In genomic region chr1:205016584-205016983, GRCh38 we compare ENCODE assay signal across 24 cellular contexts. TPM values are rescaled to one million over a fixed set of nuclear protein-coding genes. Genes with fewer than 3 reads are reported as not detected.
DNase-seq lines count a peak whose midpoint lies in the region; ATAC-seq, FAIRE-seq and TF ChIP-seq lines count a peak whose summit lies in the region.
"Had no signal": no experiment of that assay in that cellular context is flagged by ENCODE, and none has a peak within 500 bp of the region (broad histone marks: within the 10 kb centered on the region; RNA-seq: fewer than 3 reads in every experiment).

No MANE protein-coding gene starts in this region.

- no peaks in the 10 kb centered on the region for H3K79me2 ChIP-seq in H1 (ENCODE audit: control insufficient read depth in 1 of 2, insufficient read depth in 2 of 2, low read length in 2 of 2)

- no peak overlapping the region for H4K5ac ChIP-seq in H1 (ENCODE audit: insufficient read length, low read depth, low read length)

- peaks cover 43% of the 10 kb centered on the region for H3K27me3 Mint-ChIP-seq in chondrocyte (ENCODE audit: low read depth)
- peaks cover 17% of the 10 kb centered on the region for H3K27me3 Mint-ChIP-seq in progenitor cell of endocrine pancreas

- no peak overlapping the region for H3K14ac ChIP-seq in H1 (ENCODE audit: insufficient read length)

- H4K20me1 ChIP-seq in H1 (replicated peaks in 1 of 2; ENCODE audit: control insufficient read depth in 1 of 2, insufficient read depth in 2 of 2, low read length in 2 of 2) = no peaks in the 10 kb centered on the region

- H3K4me1 Mint-ChIP-seq in chondrocyte (ENCODE audit: low read depth) = peaks cover 7% of the 10 kb centered on the region
- H3K4me1 Mint-ChIP-seq in progenitor cell of endocrine pancreas (ENCODE audit: low read depth) = peaks cover 13% of the 10 kb centered on the region
- H3K4me1 Mint-ChIP-seq: CD4-positive, alpha-beta memory T cell had no signal

- H3K36me3 Mint-ChIP-seq in chondrocyte (ENCODE audit: low read depth) (no peaks in the 10 kb centered on the region), progenitor cell of endocrine pancreas (ENCODE audit: insufficient read depth) (no peaks in the 10 kb centered on the region)
- H3K36me3 Mint-ChIP-seq: CD4-positive, alpha-beta memory T cell had no signal

- no peak overlapping the region for H3K4me3 Mint-ChIP-seq in chondrocyte (ENCODE audit: unreplicated experiment)
- H3K4me3 Mint-ChIP-seq in progenitor cell of endocrine pancreas (ENCODE audit: low read depth) = no peak overlapping the region
- H3K4me3 Mint-ChIP-seq: CD4-positive, alpha-beta memory T cell; GM23338; HFFc6 had no signal

- H3K36me3 ChIP-seq in H1 (ENCODE audit: control insufficient read depth in 2 of 4, insufficient read depth in 4 of 4, low read length in 3 of 4) (no peaks in the 10 kb centered on the region), esophagus muscularis mucosa (peaks cover 0 to 45% (median 22%) of the 10 kb centered on the region in 4 donors)
- H3K36me3 ChIP-seq: HAP-1 had no signal

- CTCF ChIA-PET in H1 (lab: Charles Lee; ENCODE audit: partially characterized antibody) = interaction anchor here (5.1 to 33.2 kb wide), 3 partner anchors 12 to 40 kb away, joined by 16 to 531 read pairs (median 92); no protein-coding TSS in a partner anchor

- H2BK12ac ChIP-seq in H1 (ENCODE audit: low read depth, low read length) = peak overlapping the region; percentile 12; the same call in 1 of the 2 replicates

- intact Hi-C loops in esophagus muscularis mucosa (cut with DNase I) = no loop called here

- no peak overlapping the region for H2AK5ac ChIP-seq in H1 (ENCODE audit: low read depth, low read length)

- 0 out of 2 replicates have a peak, but pooled peaks cover 2% of the 10 kb centered on the region for H3K79me1 ChIP-seq in H1 (ENCODE audit: low read depth, low read length)

- ATAC-seq in GM19351 (IDR thresholded peaks at IDR 0.05; ENCODE audit: unreplicated experiment) (no peak), HG02885 (IDR thresholded peaks at IDR 0.05; ENCODE audit: poor library complexity, unreplicated experiment) (no peak)
- ATAC-seq: GM23338 had no signal

- TF ChIP-seq EP300 in H1 (IDR thresholded peaks at IDR 0.05; ENCODE audit: borderline replicate concordance in 1 of 2, low read depth in 2 of 2, low read length in 2 of 2) = no peak
- no peak for TF ChIP-seq EP300 in esophagus muscularis mucosa (IDR thresholded peaks at IDR 0.05)

- H3K9me3 Mint-ChIP-seq in chondrocyte (ENCODE audit: low read depth) (no peaks in the 10 kb centered on the region), progenitor cell of endocrine pancreas (ENCODE audit: low read depth) (no peaks in the 10 kb centered on the region)
- H3K9me3 Mint-ChIP-seq: CD4-positive, alpha-beta memory T cell; GM23338; HFFc6 had no signal

- TF ChIP-seq RAD21 in H1 (IDR thresholded peaks at IDR 0.05 in 1 of 2, conservative IDR thresholded peaks at IDR 0.05 in 1 of 2; ENCODE audit: low read depth in 2 of 2, low read length in 2 of 2) = no peak

- H2BK20ac ChIP-seq in H1 (ENCODE audit: low read length) = no peak overlapping the region

- H2AFZ ChIP-seq in H1 (ENCODE audit: low read length) = no peak overlapping the region
- H2AFZ ChIP-seq: GM23338 had no signal

- TF ChIP-seq CTCF in chondrocyte (IDR thresholded peaks at IDR 0.05) = no peak
- no peak for TF ChIP-seq CTCF in H1 (IDR thresholded peaks at IDR 0.05; ENCODE audit: control extremely low read depth in 1 of 3, insufficient read depth in 1 of 3, low read depth in 1 of 3, low read length in 3 of 3)
- TF ChIP-seq CTCF in progenitor cell of endocrine pancreas (IDR thresholded peaks at IDR 0.05; ENCODE audit: unreplicated experiment) = no peak
- no peak for TF ChIP-seq CTCF in esophagus muscularis mucosa (IDR thresholded peaks at IDR 0.05)

- no peak overlapping the region for H3K27ac ChIP-seq in H1 (ENCODE audit: low read depth, low read length)
- no peak overlapping the region for H3K27ac ChIP-seq in esophagus muscularis mucosa (replicated peaks in 1 of 4)

- H3K4ac ChIP-seq in H1 (replicated peaks; ENCODE audit: insufficient read length, low read depth, low read length) = no peak overlapping the region

- H3K23me2 ChIP-seq in H1 (ENCODE audit: low read depth, low read length) = no peaks in the 10 kb centered on the region

- no peaks in the 10 kb centered on the region; a peak in 1 of 7 replicates for H3K27me3 ChIP-seq in H1 (replicated peaks in 1 of 4; ENCODE audit: control insufficient read depth in 3 of 4, extremely low read depth in 1 of 4, insufficient read depth in 3 of 4, low read length in 3 of 4)
- H3K27me3 ChIP-seq in esophagus muscularis mucosa = no peaks in the 10 kb centered on the region

- H3K9me3 ChIP-seq in H1 (ENCODE audit: insufficient read depth in 2 of 2, low read depth in 1 of 2, low read length in 1 of 2) (no peaks in the 10 kb centered on the region), esophagus muscularis mucosa (no peaks in the 10 kb centered on the region)
- H3K9me3 ChIP-seq: HAP-1 had no signal

- 97% methylated on average over 13 of the region's 13 CpGs; no CpG with 5 or more reads in 1 of the 2 experiments for WGBS in H1 (ENCODE audit: extremely low coverage in 1 of 2, insufficient coverage in 1 of 2, insufficient read length in 1 of 2, insufficient replicate concordance in 2 of 2, low coverage in 1 of 2, low lambda C conversion rate in 2 of 2, missing lambda C conversion rate in 1 of 2), 2 experiments
- WGBS in esophagus muscularis mucosa = 92% methylated on average over 13 of the region's 13 CpGs

- TF ChIP-seq POLR2A in H1 (IDR thresholded peaks at IDR 0.05; ENCODE audit: control extremely low read depth in 1 of 2, low read depth in 2 of 2, low read length in 2 of 2) = no peak
- TF ChIP-seq POLR2A in esophagus muscularis mucosa (IDR thresholded peaks at IDR 0.05; ENCODE audit: low read depth) = no peak

- no peak overlapping the region for H2BK5ac ChIP-seq in H1 (ENCODE audit: low read depth, low read length)

- no peak overlapping the region for H4K8ac ChIP-seq in H1 (ENCODE audit: extremely low read depth, insufficient read depth, low read length)

- no peak overlapping the region for H3K9ac ChIP-seq in H1 (replicated peaks in 1 of 4; ENCODE audit: extremely low read depth in 1 of 4, low read depth in 3 of 4, low read length in 3 of 4)

- no peak overlapping the region for H3K4me3 ChIP-seq in H1 (ENCODE audit: extremely low read depth in 1 of 4, insufficient read depth in 2 of 4, low read depth in 3 of 4, low read length in 4 of 4)
- H3K4me3 ChIP-seq in esophagus muscularis mucosa = no peak overlapping the region
- H3K4me3 ChIP-seq: GM23338, HAP-1 had no signal

- H3K23ac ChIP-seq in H1 (ENCODE audit: insufficient read length) = no peak overlapping the region

- no peak overlapping the region for H2BK15ac ChIP-seq in H1 (ENCODE audit: low read length)

- no peak overlapping the region for H3K56ac ChIP-seq in H1 (replicated peaks; ENCODE audit: insufficient read length, low read depth, low read length)

- POLR2A ChIA-PET in H1 (lab: Charles Lee; ENCODE audit: partially characterized antibody) = no interaction called here

- H3K27ac Mint-ChIP-seq in chondrocyte (ENCODE audit: unreplicated experiment) (no peak overlapping the region), progenitor cell of endocrine pancreas (peak overlapping the region; percentile 39)
- H3K27ac Mint-ChIP-seq: CD4-positive, alpha-beta memory T cell; GM23338; HFFc6 had no signal

- DNase-seq in chondrocyte (ENCODE audit: low spot score) (peak; percentile 71), H1 (ENCODE audit: low read depth in 1 of 2, low spot score in 2 of 2) (no peak), progenitor cell of endocrine pancreas (ENCODE audit: low spot score, unreplicated experiment) (no peak), esophagus muscularis mucosa (ENCODE audit: extremely low spot score) (no peak)
- no peak for DNase-seq in stimulated activated CD4-positive, alpha-beta T cell treated with anti-CD3 and anti-CD28 coated beads, Interleukin-12 subunit alpha, Interleukin-12 subunit beta, amount 100 ng/mL, for 4 hours
- DNase-seq: Calu3; CD4-positive, alpha-beta memory T cell; COR-L47; DMS53; DMS79 treated with DMSO at 0.1 percent for 48 hours; GF-D8; HFFc6 had no signal

- H3K18ac ChIP-seq in H1 (ENCODE audit: extremely low read depth, low read length) = no peak overlapping the region

- H3K4me1 ChIP-seq in H1 (replicated peaks in 1 of 4; ENCODE audit: control insufficient read depth in 3 of 4, insufficient read depth in 4 of 4, low read length in 3 of 4) (peaks cover 0 to 21% (median 7%) of the 10 kb centered on the region in 4 experiments; a peak in 5 of 7 replicates), esophagus muscularis mucosa (peaks cover 7 to 19% (median 14%) of the 10 kb centered on the region in 4 donors)
- H3K4me1 ChIP-seq: HAP-1 had no signal

- no peak overlapping the region for H3K4me2 ChIP-seq in H1 (ENCODE audit: insufficient read depth in 1 of 2, low read depth in 2 of 2, low read length in 2 of 2)
- H3K4me2 ChIP-seq: GM23338 had no signal

- no peak overlapping the region for H4K91ac ChIP-seq in H1 (replicated peaks; ENCODE audit: insufficient read length, low read length)

- FAIRE-seq in H1 (lab: Jason Lieb, UNC) = no peak
- FAIRE-seq: GM12891, GM18507, GM19239, H54 had no signal

- H2BK120ac ChIP-seq in H1 (replicated peaks; ENCODE audit: low read depth, low read length) = no peak overlapping the region

TF ChIP-seq in H1, 55 proteins besides CTCF, POLR2A, EP300 and RAD21:
- no peak for TF ChIP-seq TAF1 (IDR thresholded peaks at IDR 0.05; ENCODE audit: low read depth, low read length)
- TF ChIP-seq BCL11A (IDR thresholded peaks at IDR 0.05; ENCODE audit: low read depth in 2 of 2, low read length in 2 of 2) = no peak
- TF ChIP-seq CBX5 (IDR thresholded peaks at IDR 0.05; ENCODE audit: low read depth, low read length) = no peak

RNA-seq across cellular contexts. Expression of gene CNTN2, which starts 26.4 kb away (rescaled TPM):
- total RNA-seq in chondrocyte (not detected in 3 replicates), progenitor cell of endocrine pancreas (not detected in 2 replicates), esophagus muscularis mucosa (1 to 10 TPM; 1.9 to 6.2 (median 2.9) TPM)
- 3.9 TPM in 2 replicates for total RNA-seq in H1 (2021; fragmentation: NEBNext Ultra II Directional; extraction: Animal tissue kit (Norgen Biotek cat#: 25700))
- 1.2 and 2.3 TPM in 2 replicates for polyA plus RNA-seq in H1 (2011; rRNA removed)
- polyA plus RNA-seq in H1 (2011; cell fraction: cytosol; rRNA removed) = 1.1 TPM
- 4.8 TPM for polyA plus RNA-seq in H1 (2011; cell fraction: nucleus; rRNA removed)
- 2.1 to 2.4 TPM (median 2.3 TPM) in 4 replicates for polyA plus RNA-seq in H1 (2012, experiment 1 of 2)
- 1.4 TPM for polyA plus RNA-seq in H1 (2012, experiment 2 of 2)
- polyA plus RNA-seq in H1 (2013, experiment 1 of 2) = 3.1 TPM
- polyA plus RNA-seq in H1 (2013, experiment 2 of 2) = 4.4 TPM
- polyA minus RNA-seq in H1 (2011; rRNA and poly(A)+ RNA removed) = 2.4 and 2.8 TPM in 2 replicates
- polyA minus RNA-seq in H1 (2011; cell fraction: cytosol; rRNA and poly(A)+ RNA removed) = 3.8 TPM
- 6.8 TPM for polyA minus RNA-seq in H1 (2011; cell fraction: nucleus; rRNA and poly(A)+ RNA removed)
- total RNA-seq: A673; Calu3; CD4-positive, alpha-beta memory T cell; Daoy; G401; HFFc6 had no signal
- polyA plus RNA-seq: BJ; CD4-positive, alpha-beta memory T cell had no signal
